In genomic region chr16:2207872-2208271, GRCh38 we compare ENCODE assay signal across 15 cellular contexts. TPM values are rescaled to one million over a fixed set of nuclear protein-coding genes. Genes with fewer than 3 reads are reported as not detected.
DNase-seq lines count a peak whose midpoint lies in the region; ATAC-seq and TF ChIP-seq lines count a peak whose summit lies in the region.
"Had no signal": no experiment of that assay in that cellular context is flagged by ENCODE, and none has a peak within 500 bp of the region (broad histone marks: within the 10 kb centered on the region; RNA-seq: fewer than 3 reads in every experiment).

No MANE protein-coding gene starts in this region.

- H3K27me3 Mint-ChIP-seq in activated naive CD4-positive, alpha-beta T cell treated with anti-CD3 and anti-CD28 coated beads, Interleukin-2, amount 50 U/mL, for 24 hours, result no peaks in the 10 kb centered on the region
- H3K27me3 Mint-ChIP-seq in activated CD4-positive, alpha-beta memory T cell treated with anti-CD3 and anti-CD28 coated beads for 36 hours, result no peaks in the 10 kb centered on the region
- H3K27me3 Mint-ChIP-seq in immature natural killer cell (ENCODE audit: low read depth in 3 of 3), result peaks cover 5 to 12% (median 7%) of the 10 kb centered on the region in 3 donors
- H3K27me3 Mint-ChIP-seq in stimulated activated naive CD8-positive, alpha-beta T cell treated with anti-CD3 and anti-CD28 coated beads, Interleukin-15, amount 100 ng/mL, for 72 hours, result no peaks in the 10 kb centered on the region
- H3K27me3 Mint-ChIP-seq in HFFc6 (ENCODE audit: insufficient read depth), result peaks cover 6% of the 10 kb centered on the region

- no peak overlapping the region for H3K27ac Mint-ChIP-seq in activated naive CD4-positive, alpha-beta T cell treated with anti-CD3 and anti-CD28 coated beads, Interleukin-2, amount 50 U/mL, for 24 hours
- peak overlapping the region; percentile 54 for H3K27ac Mint-ChIP-seq in activated CD4-positive, alpha-beta memory T cell treated with anti-CD3 and anti-CD28 coated beads for 36 hours
- H3K27ac Mint-ChIP-seq in immature natural killer cell (peak overlapping the region in 5 of 6 donors; percentile 25 to 69 (median 62)), HFFc6 (no peak overlapping the region)
- peak overlapping the region; percentile 77 to 90 for H3K27ac Mint-ChIP-seq in stimulated activated naive CD8-positive, alpha-beta T cell treated with anti-CD3 and anti-CD28 coated beads, Interleukin-15, amount 100 ng/mL, for 72 hours
- H3K27ac Mint-ChIP-seq: dendritic cell treated with granulocyte-macrophage colony-stimulating factor and Interleukin-4, amounts not matched to agents 40 ng/mL and 50 ng/mL, for 4 days had no signal

- ATAC-seq in stimulated activated naive CD8-positive, alpha-beta T cell treated with anti-CD3 and anti-CD28 coated beads, Interleukin-15, amount 100 ng/mL, for 72 hours, result no peak
- ATAC-seq in GM21381 (IDR thresholded peaks at IDR 0.05; ENCODE audit: unreplicated experiment), result no peak
- ATAC-seq: body of pancreas had no signal

- POLR2A ChIA-PET in activated CD4-positive, alpha-beta memory T cell treated with anti-CD3 and anti-CD28 coated beads for 36 hours (lab: Charles Lee), result no interaction called here

- no peak for TF ChIP-seq CTCF in HFFc6 (IDR thresholded peaks at IDR 0.05)

- peaks cover 6% of the 10 kb centered on the region for H3K36me3 Mint-ChIP-seq in activated naive CD4-positive, alpha-beta T cell treated with anti-CD3 and anti-CD28 coated beads, Interleukin-2, amount 50 U/mL, for 24 hours
- peaks cover 31% of the 10 kb centered on the region for H3K36me3 Mint-ChIP-seq in activated CD4-positive, alpha-beta memory T cell treated with anti-CD3 and anti-CD28 coated beads for 36 hours
- H3K36me3 Mint-ChIP-seq in immature natural killer cell (peaks cover 0 to 6% (median 0%) of the 10 kb centered on the region in 3 donors), HFFc6 (ENCODE audit: low read depth) (peaks cover 11% of the 10 kb centered on the region; the same call in 1 of the 2 replicates)

- H3K4me1 Mint-ChIP-seq in activated naive CD4-positive, alpha-beta T cell treated with anti-CD3 and anti-CD28 coated beads, Interleukin-2, amount 50 U/mL, for 24 hours, result peaks cover 29% of the 10 kb centered on the region
- peaks cover 37% of the 10 kb centered on the region for H3K4me1 Mint-ChIP-seq in activated CD4-positive, alpha-beta memory T cell treated with anti-CD3 and anti-CD28 coated beads for 36 hours (ENCODE audit: low read depth)
- H3K4me1 Mint-ChIP-seq in immature natural killer cell (peaks cover 22 to 26% of the 10 kb centered on the region in 2 donors), HFFc6 (ENCODE audit: low read depth) (peaks cover 25% of the 10 kb centered on the region)
- peaks cover 57% of the 10 kb centered on the region for H3K4me1 Mint-ChIP-seq in stimulated activated naive CD8-positive, alpha-beta T cell treated with anti-CD3 and anti-CD28 coated beads, Interleukin-15, amount 100 ng/mL, for 72 hours

- H3K9me3 Mint-ChIP-seq in activated naive CD4-positive, alpha-beta T cell treated with anti-CD3 and anti-CD28 coated beads, Interleukin-2, amount 50 U/mL, for 24 hours, result no peaks in the 10 kb centered on the region
- H3K9me3 Mint-ChIP-seq in activated CD4-positive, alpha-beta memory T cell treated with anti-CD3 and anti-CD28 coated beads for 36 hours, result no peaks in the 10 kb centered on the region
- H3K9me3 Mint-ChIP-seq in immature natural killer cell (no peaks in the 10 kb centered on the region), HFFc6 (no peaks in the 10 kb centered on the region)
- H3K9me3 Mint-ChIP-seq in stimulated activated naive CD8-positive, alpha-beta T cell treated with anti-CD3 and anti-CD28 coated beads, Interleukin-15, amount 100 ng/mL, for 72 hours, result no peaks in the 10 kb centered on the region
- H3K9me3 Mint-ChIP-seq: dendritic cell treated with granulocyte-macrophage colony-stimulating factor and Interleukin-4, amounts not matched to agents 40 ng/mL and 50 ng/mL, for 4 days had no signal

- intact Hi-C loops in activated CD4-positive, alpha-beta memory T cell treated with anti-CD3 and anti-CD28 coated beads for 36 hours (cut with micrococcal nuclease), result loop anchor here (5.0 kb wide), 1 partner anchor 44 kb away; the partner anchor contains the start of gene ECI1

- CTCF ChIA-PET in activated CD4-positive, alpha-beta memory T cell treated with anti-CD3 and anti-CD28 coated beads for 36 hours (lab: Charles Lee), result no interaction called here

- DNase-seq in activated naive CD4-positive, alpha-beta T cell treated with Interleukin-2 at 50 U/mL for 16 hours, result no peak
- no peak for DNase-seq in activated CD4-positive, alpha-beta memory T cell treated with anti-CD3 and anti-CD28 coated beads for 36 hours
- DNase-seq in immature natural killer cell, result no peak
- no peak for DNase-seq in stimulated activated naive CD8-positive, alpha-beta T cell treated with anti-CD3 and anti-CD28 coated beads, Interleukin-15, amount 100 ng/mL, for 72 hours
- no peak for DNase-seq in HFFc6
- no peak for DNase-seq in mucosa of gallbladder (ENCODE audit: low spot score)
- DNase-seq: activated gamma-delta T cell, body of pancreas, erythroblast, HCEC 1CT, left ventricle myocardium inferior, NCI-H446 had no signal

- H3K4me3 Mint-ChIP-seq in activated naive CD4-positive, alpha-beta T cell treated with anti-CD3 and anti-CD28 coated beads, Interleukin-2, amount 50 U/mL, for 24 hours, result peak overlapping the region; percentile 57
- peak overlapping the region; percentile 49 for H3K4me3 Mint-ChIP-seq in activated CD4-positive, alpha-beta memory T cell treated with anti-CD3 and anti-CD28 coated beads for 36 hours
- peak overlapping the region in 4 of 5 donors; percentile 44 to 73 (median 63) for H3K4me3 Mint-ChIP-seq in immature natural killer cell
- H3K4me3 Mint-ChIP-seq in stimulated activated naive CD8-positive, alpha-beta T cell treated with anti-CD3 and anti-CD28 coated beads, Interleukin-15, amount 100 ng/mL, for 72 hours, result peak overlapping the region; percentile 86 to 90
- no peak overlapping the region; the same call in 1 of the 2 replicates for H3K4me3 Mint-ChIP-seq in HFFc6
- H3K4me3 Mint-ChIP-seq: dendritic cell treated with granulocyte-macrophage colony-stimulating factor and Interleukin-4, amounts not matched to agents 40 ng/mL and 50 ng/mL, for 4 days had no signal

RNA-seq across cellular contexts. Expression of gene MLST8, which starts 2.6 kb away (rescaled TPM):
- total RNA-seq in activated CD4-positive, alpha-beta memory T cell treated with anti-CD3 and anti-CD28 coated beads for 36 hours, result 10 to 100 TPM; 49.7 to 50.4 TPM
- polyA plus RNA-seq in immature natural killer cell, result 10 to 100 TPM; 22.5 to 39.1 (median 36.9) TPM
- 10 to 100 TPM; 32.7 to 39.4 (median 37.5) TPM for total RNA-seq in HFFc6 (2021; fragmentation: NEBNext Ultra II Directional; extraction: Animal tissue kit (Norgen Biotek cat#: 25700))
- 31.2 TPM for total RNA-seq in mucosa of gallbladder

RNA-seq across cellular contexts. Expression of gene BRICD5, which starts 2.8 kb away (rescaled TPM):
- 1 to 10 TPM; 5.7 to 8.5 TPM for total RNA-seq in activated CD4-positive, alpha-beta memory T cell treated with anti-CD3 and anti-CD28 coated beads for 36 hours
- polyA plus RNA-seq in immature natural killer cell, result under 1 TPM in 2 of 3 donors, not detected in 1; 0.10 to 0.36 TPM
- 1 to 10 TPM; 1.1 to 2.6 (median 1.8) TPM for total RNA-seq in HFFc6 (2021; fragmentation: NEBNext Ultra II Directional; extraction: Animal tissue kit (Norgen Biotek cat#: 25700))
- 15.2 TPM for total RNA-seq in mucosa of gallbladder

RNA-seq across cellular contexts. Expression of gene PGP, which starts 6.8 kb away (rescaled TPM):
- 10 to 100 TPM; 19.3 to 19.5 TPM for total RNA-seq in activated CD4-positive, alpha-beta memory T cell treated with anti-CD3 and anti-CD28 coated beads for 36 hours
- polyA plus RNA-seq in immature natural killer cell, result 10 to 100 TPM; 10.4 to 18.4 (median 17.7) TPM
- total RNA-seq in HFFc6 (2021; fragmentation: NEBNext Ultra II Directional; extraction: Animal tissue kit (Norgen Biotek cat#: 25700)), result 10 to 100 TPM; 12.8 to 17.8 (median 15.1) TPM
- 19.7 TPM for total RNA-seq in mucosa of gallbladder

RNA-seq across cellular contexts. Expression of gene CASKIN1, which starts 11.5 kb away (rescaled TPM):
- under 1 TPM; 0.36 to 0.83 TPM for total RNA-seq in activated CD4-positive, alpha-beta memory T cell treated with anti-CD3 and anti-CD28 coated beads for 36 hours
- not detected for polyA plus RNA-seq in immature natural killer cell
- total RNA-seq in HFFc6 (2021; fragmentation: NEBNext Ultra II Directional; extraction: Animal tissue kit (Norgen Biotek cat#: 25700)), result under 1 TPM; 0.06 to 0.56 (median 0.11) TPM
- 0.58 TPM for total RNA-seq in mucosa of gallbladder

RNA-seq across cellular contexts. Expression of gene E4F1, which starts 15.5 kb away (rescaled TPM):
- 10 to 100 TPM; 19.3 to 19.6 TPM for total RNA-seq in activated CD4-positive, alpha-beta memory T cell treated with anti-CD3 and anti-CD28 coated beads for 36 hours
- polyA plus RNA-seq in immature natural killer cell, result 10 to 100 TPM in 2 of 3 donors, 1 to 10 TPM in 1; 8.4 to 18.6 (median 10.3) TPM
- total RNA-seq in HFFc6 (2021; fragmentation: NEBNext Ultra II Directional; extraction: Animal tissue kit (Norgen Biotek cat#: 25700)), result 10 to 100 TPM; 15.8 to 19.8 (median 16.7) TPM
- total RNA-seq in mucosa of gallbladder, result 33.3 TPM

Comparison
In these comparisons a context has a peak if more than half of its experiments do, and no peak if none do; other contexts are left out.
1. H3K27ac Mint-ChIP-seq: peak in activated CD4-positive, alpha-beta memory T cell treated with anti-CD3 and anti-CD28 coated beads for 36 hours (single experiment), immature natural killer cell (5 of 6) and stimulated activated naive CD8-positive, alpha-beta T cell treated with anti-CD3 and anti-CD28 coated beads, Interleukin-15, amount 100 ng/mL, for 72 hours (2 of 2); none in activated naive CD4-positive, alpha-beta T cell treated with anti-CD3 and anti-CD28 coated beads, Interleukin-2, amount 50 U/mL, for 24 hours (single experiment) and HFFc6 (single experiment).